Comparison of ENCODE assay signal across 17 cellular contexts in the genomic region with DNA sequence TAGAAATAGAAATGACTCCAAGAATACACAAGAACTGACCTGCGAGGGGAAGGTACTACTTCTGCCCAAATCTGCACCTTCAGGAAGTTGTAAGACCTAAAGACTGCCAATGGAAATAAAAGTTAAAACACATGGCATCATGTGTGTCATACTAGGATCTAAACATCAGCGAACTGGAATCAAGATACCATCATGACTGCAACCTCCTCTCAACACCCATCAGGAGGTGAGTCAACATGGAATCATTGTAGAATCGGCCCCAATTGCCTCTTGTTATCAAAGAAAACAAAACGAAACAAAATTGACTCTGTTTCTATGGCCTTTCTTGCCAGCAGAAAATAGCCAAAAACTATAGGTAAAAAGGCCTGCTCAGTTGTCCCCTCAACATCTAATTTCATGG. TPM values are rescaled to one million over a fixed set of nuclear protein-coding genes. Genes with fewer than 3 reads are reported as not detected.
DNase-seq lines count a peak whose midpoint lies in the region; ATAC-seq, FAIRE-seq and TF ChIP-seq lines count a peak whose summit lies in the region.
"Had no signal": no experiment of that assay in that cellular context is flagged by ENCODE, and none has a peak within 500 bp of the region (broad histone marks: within the 10 kb centered on the region; RNA-seq: fewer than 3 reads in every experiment).

No MANE protein-coding gene starts in this region.

- H3K27me3 Mint-ChIP-seq in Calu3 (ENCODE audit: unreplicated experiment), result no peaks in the 10 kb centered on the region
- H3K27me3 Mint-ChIP-seq: progenitor cell of endocrine pancreas, T-helper 17 cell had no signal

- H3K36me3 ChIP-seq in prostate gland, result no peaks in the 10 kb centered on the region
- H3K36me3 ChIP-seq: gastrocnemius medialis had no signal

- H3K27ac ChIP-seq in prostate gland, result no peak overlapping the region
- H3K27ac ChIP-seq: gastrocnemius medialis had no signal

- H3K27me3 ChIP-seq in prostate gland (replicated peaks; ENCODE audit: insufficient read depth), result no peaks in the 10 kb centered on the region
- H3K27me3 ChIP-seq: gastrocnemius medialis had no signal

- ATAC-seq in SK-N-SH treated with all-trans-retinoic acid at 6 μM for 48 hours, result peak; percentile 40; the same call in 2 of the 3 replicates
- ATAC-seq: gastrocnemius medialis, T-helper 17 cell had no signal

- H3K4me3 Mint-ChIP-seq in Calu3 (ENCODE audit: low read depth, unreplicated experiment), result no peak overlapping the region
- H3K4me3 Mint-ChIP-seq: T-helper 17 cell, type B pancreatic cell had no signal

- peak; percentile 93 for FAIRE-seq in H54 (lab: Jason Lieb, UNC)

- H3K9me3 ChIP-seq in prostate gland, result no peaks in the 10 kb centered on the region
- H3K9me3 ChIP-seq: Caco-2, gastrocnemius medialis had no signal

- TF ChIP-seq CTCF in fibroblast of the aortic adventitia (IDR thresholded peaks at IDR 0.05; ENCODE audit: insufficient read depth, low read length) (no peak), Calu3 (IDR thresholded peaks at IDR 0.05; ENCODE audit: unreplicated experiment) (no peak), prostate gland (IDR thresholded peaks at IDR 0.05) (no peak)

- H3K36me3 Mint-ChIP-seq in Calu3 (ENCODE audit: insufficient read depth, unreplicated experiment), result no peaks in the 10 kb centered on the region

- peak; percentile 13 for DNase-seq in NCI-H2029 (lab: John Stamatoyannopoulos, UW)
- DNase-seq in NCI-H2029 treated with DMSO at 0.1 percent for 48 hours (lab: John Stamatoyannopoulos, UW), result no peak
- DNase-seq in H54 (ENCODE audit: insufficient read length, low spot score), result no peak
- peak; percentile 77 for DNase-seq in fibroblast of the aortic adventitia (ENCODE audit: low read depth)
- no peak for DNase-seq in anterior cingulate cortex (lab: John Stamatoyannopoulos, UW)
- no peak for DNase-seq in Calu3
- DNase-seq in prostate gland (ENCODE audit: low spot score), result no peak
- DNase-seq: 8988T, Caco-2, gastrocnemius medialis, NCI-H146, T-helper 17 cell had no signal

- H3K4me3 ChIP-seq in fibroblast of the aortic adventitia (ENCODE audit: low read depth, low read length) (no peak overlapping the region), prostate gland (no peak overlapping the region)
- H3K4me3 ChIP-seq: gastrocnemius medialis had no signal

- H3K4me1 Mint-ChIP-seq in Calu3 (ENCODE audit: low read depth, unreplicated experiment), result no peaks in the 10 kb centered on the region

- H3K4me1 ChIP-seq in prostate gland (replicated peaks), result no peaks in the 10 kb centered on the region
- H3K4me1 ChIP-seq: Caco-2 had no signal

- BruUV-seq in Calu3 (replicated peaks; lab: Mats Ljungman, UMichigan), result no TSS peak

- intact Hi-C loops in Calu3 (cut with micrococcal nuclease; ENCODE audit: unreplicated experiment), result no loop called here
- intact Hi-C loops in prostate gland (cut with DNase I), result no loop called here

- CTCF ChIA-PET in Calu3 (lab: Charles Lee), result no interaction called here

- no peak for TF ChIP-seq POLR2A in H54 (IDR thresholded peaks at IDR 0.05; ENCODE audit: low read depth, low read length)
- TF ChIP-seq POLR2A in prostate gland (IDR thresholded peaks at IDR 0.05), result no peak

- 89% methylated on average over 4 of the region's 4 CpGs for WGBS in prostate gland

- no peaks in the 10 kb centered on the region for H3K9me3 Mint-ChIP-seq in Calu3 (ENCODE audit: low read depth, unreplicated experiment)
- H3K9me3 Mint-ChIP-seq: type B pancreatic cell had no signal

- H3K27ac Mint-ChIP-seq in Calu3 (ENCODE audit: unreplicated experiment), result no peak overlapping the region
- H3K27ac Mint-ChIP-seq: progenitor cell of endocrine pancreas, T-helper 17 cell, type B pancreatic cell had no signal

TF ChIP-seq in SK-N-SH treated with all-trans-retinoic acid at 6 μM for 48 hours, 23 proteins besides CTCF, POLR2A, EP300 and RAD21:
- TF ChIP-seq GLIS3 (CRISPR knock-in tag; IDR thresholded peaks at IDR 0.05), result no peak

RNA-seq across cellular contexts. Expression of a gene that starts 15.1 kb away (rescaled TPM):
- total RNA-seq in fibroblast of the aortic adventitia (ENCODE audit: low replicate concordance) (34.5 and 40.5 TPM in 2 replicates), Calu3 (2022) (17.1 and 17.7 TPM in 2 replicates), prostate gland (10 to 100 TPM; 29.5 to 42.5 TPM)

RNA-seq across cellular contexts. Expression of a gene that starts 44.0 kb away (rescaled TPM):
- total RNA-seq in fibroblast of the aortic adventitia (ENCODE audit: low replicate concordance), result not detected in 2 replicates
- total RNA-seq in Calu3 (2022), result not detected in 2 replicates
- 1 to 10 TPM in 1 of 2 donors, not detected in 1; 4.8 TPM for total RNA-seq in prostate gland
- total RNA-seq: activated CD8-positive, alpha-beta memory T cell treated with anti-CD3 and anti-CD28 coated beads for 36 hours; Caco-2; dermis microvascular lymphatic vessel endothelial cell; gastrocnemius medialis; progenitor cell of endocrine pancreas; T-helper 17 cell had no signal

Comparison
In these comparisons a context has a peak if more than half of its experiments do, and no peak if none do; other contexts are left out.
1. DNase-seq: peak in NCI-H2029 (single experiment) and fibroblast of the aortic adventitia (single experiment); none in NCI-H2029 treated with DMSO at 0.1 percent for 48 hours (single experiment), H54 (single experiment), anterior cingulate cortex (0 of 58), Calu3 (single experiment) and prostate gland (single experiment).